Comparison of ENCODE assay signal across 24 cellular contexts in genomic region chr2:189858301-189858700, GRCh38.
"Had no signal": no experiment of that assay in that cellular context is flagged by ENCODE, and none has a peak within 500 bp of the region (broad histone marks: within the 10 kb centered on the region; RNA-seq: fewer than 3 reads in every experiment).

No MANE protein-coding gene starts in this region.

- H3K9ac ChIP-seq: SK-N-SH had no signal

- H3K4me3 Mint-ChIP-seq: IgD-negative memory B cell, T-cell had no signal

- FAIRE-seq: HepG2, RCC 7860 had no signal

- H3K4me1 Mint-ChIP-seq: T-cell had no signal

- H3K27ac Mint-ChIP-seq: IgD-negative memory B cell, T-cell had no signal

- H3K27me3 Mint-ChIP-seq: IgD-negative memory B cell, T-cell had no signal

- H3K27me3 ChIP-seq: MG63, SJSA1 had no signal

- ATAC-seq: HepG2, T-cell had no signal

- H3K9me3 ChIP-seq: SJSA1 had no signal

- H3K27ac ChIP-seq: SJSA1 had no signal

- H3K4me2 ChIP-seq: SK-N-SH had no signal

- H3K9me3 Mint-ChIP-seq: T-cell had no signal

- H3K4me3 ChIP-seq: MG63, SJSA1 had no signal

- H3K4me1 ChIP-seq: SJSA1 had no signal

- DNase-seq: KBM-7, MG63, NCI-H1092, NCI-H1105 treated with DMSO at 0.1 percent for 48 hours, NCI-H1417 treated with DMSO at 0.1 percent for 48 hours, NCI-H146, NCI-H1694 treated with DMSO at 0.1 percent for 48 hours, NCI-H1930, NCI-H2081, NCI-H2107, NCI-H2227 treated with DMSO at 0.1 percent for 48 hours, NCI-H524, NCI-H526 treated with DMSO at 0.1 percent for 48 hours, NCI-H774, Right ventricle myocardium superior, RPMI8226, SIG-M5, SK-N-SH, SW 1271, T-cell had no signal
